8 cellular contexts compared by ENCODE assay signal in genomic region chr12:56628671-56629458, GRCh38. TPM values are rescaled to one million over a fixed set of nuclear protein-coding genes. Genes with fewer than 3 reads are reported as not detected.
DNase-seq lines count a peak whose midpoint lies in the region; ATAC-seq lines count a peak whose summit lies in the region.

No MANE protein-coding gene starts in this region.

- H3K36me3 Mint-ChIP-seq in dendritic cell treated with granulocyte-macrophage colony-stimulating factor and Interleukin-4, amounts not matched to agents 40 ng/mL and 50 ng/mL, for 4 days (ENCODE audit: low read depth), result peaks cover 67% of the 10 kb centered on the region

- intact Hi-C loops in dendritic cell treated with granulocyte-macrophage colony-stimulating factor and Interleukin-4, amounts not matched to agents 40 ng/mL and 50 ng/mL, for 4 days (cut with micrococcal nuclease), result no loop called here

- DNase-seq in NCI-H82 (lab: John Stamatoyannopoulos, UW) (peak; percentile 81), NCI-H82 treated with DMSO at 0.1 percent for 48 hours (lab: John Stamatoyannopoulos, UW; ENCODE audit: unreplicated experiment) (no peak), NCI-H146 (lab: John Stamatoyannopoulos, UW) (peak; percentile 40), left lobe of liver (ENCODE audit: low spot score) (peak; percentile 75), NCI-H1694 treated with DMSO at 0.1 percent for 48 hours (lab: John Stamatoyannopoulos, UW) (no peak)
- peak; percentile 44 to 55 for DNase-seq in activated CD4-positive, alpha-beta T cell treated with anti-CD3 and anti-CD28 coated beads for 4 hours
- peak; percentile 36 to 52 for DNase-seq in stimulated activated CD4-positive, alpha-beta T cell treated with anti-CD3 and anti-CD28 coated beads, Interleukin-2, amount 100 ng/mL, for 48 hours

- peak overlapping the region; percentile 90 for H3K27ac Mint-ChIP-seq in dendritic cell treated with granulocyte-macrophage colony-stimulating factor and Interleukin-4, amounts not matched to agents 40 ng/mL and 50 ng/mL, for 4 days

- H3K27me3 Mint-ChIP-seq in dendritic cell treated with granulocyte-macrophage colony-stimulating factor and Interleukin-4, amounts not matched to agents 40 ng/mL and 50 ng/mL, for 4 days, result no peaks in the 10 kb centered on the region

- H3K4me3 Mint-ChIP-seq in dendritic cell treated with granulocyte-macrophage colony-stimulating factor and Interleukin-4, amounts not matched to agents 40 ng/mL and 50 ng/mL, for 4 days, result peak overlapping the region; percentile 86

- ATAC-seq in left lobe of liver, result peak; percentile 42

- H3K9me3 Mint-ChIP-seq in dendritic cell treated with granulocyte-macrophage colony-stimulating factor and Interleukin-4, amounts not matched to agents 40 ng/mL and 50 ng/mL, for 4 days, result no peaks in the 10 kb centered on the region

- H3K4me1 Mint-ChIP-seq in dendritic cell treated with granulocyte-macrophage colony-stimulating factor and Interleukin-4, amounts not matched to agents 40 ng/mL and 50 ng/mL, for 4 days (ENCODE audit: low read depth), result peaks cover 63% of the 10 kb centered on the region

RNA-seq across cellular contexts. Expression of gene BAZ2A, which starts 1.3 kb away (rescaled TPM):
- 32.2 TPM for total RNA-seq in left lobe of liver

RNA-seq across cellular contexts. Expression of gene ATP5F1B, which starts 16.9 kb away (rescaled TPM):
- 344 TPM for total RNA-seq in left lobe of liver

RNA-seq across cellular contexts. Expression of gene PTGES3, which starts 59.2 kb away (rescaled TPM):
- total RNA-seq in left lobe of liver, result 72.1 TPM

Comparison
In these comparisons a context has a peak if more than half of its experiments do, and no peak if none do; other contexts are left out.
1. DNase-seq: peak in NCI-H82 (single experiment), NCI-H146 (single experiment), activated CD4-positive, alpha-beta T cell treated with anti-CD3 and anti-CD28 coated beads for 4 hours (2 of 2), left lobe of liver (single experiment) and stimulated activated CD4-positive, alpha-beta T cell treated with anti-CD3 and anti-CD28 coated beads, Interleukin-2, amount 100 ng/mL, for 48 hours (2 of 2); none in NCI-H82 treated with DMSO at 0.1 percent for 48 hours (single experiment) and NCI-H1694 treated with DMSO at 0.1 percent for 48 hours (single experiment).